Comparison of ENCODE assay signal across 15 cellular contexts in the genomic region with DNA sequence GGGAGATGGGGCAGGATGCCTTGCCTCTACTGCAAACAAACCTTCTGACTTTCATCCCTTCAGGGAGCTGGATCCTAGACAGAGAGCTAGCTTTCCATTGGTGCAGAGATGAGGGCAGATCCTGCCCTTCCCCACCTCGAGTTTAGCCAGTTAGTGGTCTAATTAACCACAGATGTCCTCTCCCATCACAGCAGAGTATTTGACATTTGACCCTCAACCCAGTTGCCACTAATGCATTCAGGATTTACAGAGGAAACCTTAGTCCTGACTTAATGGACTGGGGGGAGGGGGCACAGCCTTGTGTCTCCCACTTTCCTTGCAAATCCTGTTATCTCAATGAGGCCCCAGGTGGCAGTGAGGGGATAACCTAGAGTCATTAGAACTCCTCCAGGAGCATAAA. TPM values are rescaled to one million over a fixed set of nuclear protein-coding genes. Genes with fewer than 3 reads are reported as not detected.
DNase-seq lines count a peak whose midpoint lies in the region; ATAC-seq lines count a peak whose summit lies in the region.
"Had no signal": no experiment of that assay in that cellular context is flagged by ENCODE, and none has a peak within 500 bp of the region (broad histone marks: within the 10 kb centered on the region; RNA-seq: fewer than 3 reads in every experiment).

No MANE protein-coding gene starts in this region.

- peaks cover 13% of the 10 kb centered on the region for H3K4me1 ChIP-seq in mesodermal cell (ENCODE audit: control insufficient read depth, insufficient read depth, low read length, poor library complexity, severe bottlenecking)

- peaks cover 59% of the 10 kb centered on the region for H3K36me3 ChIP-seq in mesodermal cell (ENCODE audit: control insufficient read depth, insufficient read depth, low read length)

- H3K27ac ChIP-seq in mesodermal cell (ENCODE audit: low read depth, low read length, severe bottlenecking), result peak overlapping the region; percentile 11
- H3K27ac ChIP-seq: skin epidermis had no signal

- no peak for ATAC-seq in HG03571 (IDR thresholded peaks at IDR 0.05; ENCODE audit: unreplicated experiment)

- DNase-seq in EL, result peak; percentile 72
- peak; percentile 90 for DNase-seq in NCI-H524 treated with DMSO at 0.1 percent for 48 hours (lab: John Stamatoyannopoulos, UW)
- DNase-seq in ecto neural progenitor cell (ENCODE audit: low spot score), result peak; percentile 72
- DNase-seq in dermis blood vessel endothelial cell, result no peak
- DNase-seq in effector CD8-positive, alpha-beta T cell (lab: John Stamatoyannopoulos, UW), result no peak
- no peak for DNase-seq in NCI-H2107 (lab: John Stamatoyannopoulos, UW)
- DNase-seq: activated naive CD8-positive, alpha-beta T cell treated with anti-CD3 and anti-CD28 coated beads for 36 hours; activated T-cell treated with anti-CD3 and anti-CD28 coated beads for 4 hours; Karpas-422; NCI-H1436; NCI-H510A treated with DMSO at 0.1 percent for 48 hours; T-helper 1 cell had no signal

- 0% methylated on average over 1 of the region's 1 CpG for WGBS in mesodermal cell (ENCODE audit: insufficient coverage in 2 of 2), 2 experiments

- H3K9me3 ChIP-seq in mesodermal cell (ENCODE audit: control insufficient read depth, low read length), result no peaks in the 10 kb centered on the region

- no peak overlapping the region for H3K4me3 ChIP-seq in mesodermal cell (ENCODE audit: extremely low read depth, insufficient read depth, low read length, poor library complexity, severe bottlenecking)
- H3K4me3 ChIP-seq: skin epidermis had no signal

RNA-seq across cellular contexts. Expression of a gene that starts 10.2 kb away (rescaled TPM):
- polyA plus RNA-seq in mesodermal cell (2013, experiment 1 of 2), result 48.8 TPM
- 39.8 TPM for polyA plus RNA-seq in mesodermal cell (2013, experiment 2 of 2)
- 55.3 and 76.7 TPM in 2 replicates for total RNA-seq in dermis blood vessel endothelial cell

RNA-seq across cellular contexts. Expression of a gene that starts 35.9 kb away (rescaled TPM):
- 17.7 TPM for polyA plus RNA-seq in mesodermal cell (2013, experiment 1 of 2)
- 15.8 TPM for polyA plus RNA-seq in mesodermal cell (2013, experiment 2 of 2)
- 11.7 and 13.1 TPM in 2 replicates for total RNA-seq in dermis blood vessel endothelial cell

RNA-seq across cellular contexts. Expression of a gene that starts 36.6 kb away (rescaled TPM):
- 253 TPM for polyA plus RNA-seq in mesodermal cell (2013, experiment 1 of 2)
- 243 TPM for polyA plus RNA-seq in mesodermal cell (2013, experiment 2 of 2)
- total RNA-seq in dermis blood vessel endothelial cell, result 188 and 348 TPM in 2 replicates

RNA-seq across cellular contexts. Expression of a gene that starts 41.0 kb away (rescaled TPM):
- 63.2 TPM for polyA plus RNA-seq in mesodermal cell (2013, experiment 1 of 2)
- 51.2 TPM for polyA plus RNA-seq in mesodermal cell (2013, experiment 2 of 2)
- total RNA-seq in dermis blood vessel endothelial cell, result 2.4 and 7.8 TPM in 2 replicates

RNA-seq across cellular contexts. Expression of a gene that starts 59.0 kb away (rescaled TPM):
- polyA plus RNA-seq in mesodermal cell (2013, experiment 1 of 2), result 11.4 TPM
- polyA plus RNA-seq in mesodermal cell (2013, experiment 2 of 2), result 12.5 TPM
- 1.7 and 3.4 TPM in 2 replicates for total RNA-seq in dermis blood vessel endothelial cell

Comparison
In these comparisons a context has a peak if more than half of its experiments do, and no peak if none do; other contexts are left out.
1. DNase-seq: peak in EL (single experiment), NCI-H524 treated with DMSO at 0.1 percent for 48 hours (single experiment) and ecto neural progenitor cell (single experiment); none in dermis blood vessel endothelial cell (single experiment), effector CD8-positive, alpha-beta T cell (single experiment) and NCI-H2107 (single experiment).